In genomic region chr4:179196511-179196910, GRCh38 we compare ENCODE assay signal across 20 cellular contexts.
A peak's percentile ranks its signal among the peaks of the same experiment; 100 is the strongest.
DNase-seq lines count a peak whose midpoint lies in the region; ATAC-seq and TF ChIP-seq lines count a peak whose summit lies in the region.
"Had no signal": no experiment of that assay in that cellular context is flagged by ENCODE, and none has a peak within 500 bp of the region (broad histone marks: within the 10 kb centered on the region; RNA-seq: fewer than 3 reads in every experiment).

No MANE protein-coding gene starts in this region.

- H3K27me3 Mint-ChIP-seq in GM23338 (ENCODE audit: insufficient read depth, low read depth, poor library complexity) (no peaks in the 10 kb centered on the region), nephron progenitor cell (ENCODE audit: low read depth, poor library complexity) (no peaks in the 10 kb centered on the region)
- H3K27me3 Mint-ChIP-seq: B cell; naive thymus-derived CD8-positive, alpha-beta T cell had no signal

- CTCF ChIA-PET in A673 (lab: Charles Lee): no interaction called here

- H3K4me1 Mint-ChIP-seq in GM23338 (peaks cover 8% of the 10 kb centered on the region; the same call in 2 of the 3 replicates), nephron progenitor cell (no peaks in the 10 kb centered on the region)
- H3K4me1 Mint-ChIP-seq: B cell; naive thymus-derived CD8-positive, alpha-beta T cell had no signal

- BruUV-seq in A673 (replicated peaks; lab: Mats Ljungman, UMichigan): no TSS peak

- TF ChIP-seq CTCF in GM23338 (conservative IDR thresholded peaks at IDR 0.05; ENCODE audit: low read depth in 2 of 2) (no peak), brain microvascular endothelial cell (IDR thresholded peaks at IDR 0.05; ENCODE audit: low read depth, low read length, missing control alignments) (no peak), nephron progenitor cell (IDR thresholded peaks at IDR 0.05) (no peak), A673 (conservative IDR thresholded peaks at IDR 0.05; ENCODE audit: low read depth, low read length) (no peak)

- DNase-seq in GM23338 (ENCODE audit: low spot score) (peak; percentile 34), NCI-H69 (lab: John Stamatoyannopoulos, UW) (peak; percentile 35), brain microvascular endothelial cell (peak; percentile 42), nephron progenitor cell (peak; percentile 6), GF-D8 (lab: John Stamatoyannopoulos, UW) (no peak), GM03348 (ENCODE audit: low spot score) (no peak), A673 (ENCODE audit: low spot score) (no peak)
- DNase-seq: activated gamma-delta T cell treated with Interleukin-2 at 50 U/mL for 16 hours; body of pancreas; dorsolateral prefrontal cortex; hippocampal formation; naive thymus-derived CD8-positive, alpha-beta T cell; NCI-H510A; psoas muscle; stimulated activated CD4-positive, alpha-beta T cell treated with anti-CD3 and anti-CD28 coated beads, Interleukin-15, amount 100 ng/mL, for 24 hours; T-helper 1 cell had no signal

- no peaks in the 10 kb centered on the region for H3K79me2 ChIP-seq in GM23338 (replicated peaks; ENCODE audit: insufficient read depth)

- no peaks in the 10 kb centered on the region for H3F3A ChIP-seq in GM23338 (replicated peaks; ENCODE audit: low read depth)

- ATAC-seq in GM23338: peak; percentile 53; the same call in 2 of the 3 replicates
- no peak for ATAC-seq in HG03439 (IDR thresholded peaks at IDR 0.05; ENCODE audit: unreplicated experiment)
- ATAC-seq: activated CD4-positive, CD25-positive, alpha-beta regulatory T cell treated with anti-CD3 and anti-CD28 coated beads, Interleukin-2, amount 50 U/mL, for 24 hours; body of pancreas; naive thymus-derived CD8-positive, alpha-beta T cell; psoas muscle had no signal

- H3K4me2 ChIP-seq in GM23338: no peak overlapping the region

- H3K27me3 ChIP-seq in GM23338 (ENCODE audit: insufficient read depth): no peaks in the 10 kb centered on the region
- no peaks in the 10 kb centered on the region for H3K27me3 ChIP-seq in brain microvascular endothelial cell (replicated peaks)
- H3K27me3 ChIP-seq in A673 (replicated peaks; ENCODE audit: insufficient read depth, low read depth, low read length, poor library complexity): no peaks in the 10 kb centered on the region
- H3K27me3 ChIP-seq: body of pancreas, dorsolateral prefrontal cortex, esophagus muscularis mucosa had no signal

- H3K4me1 ChIP-seq in GM23338 (ENCODE audit: insufficient read depth) (no peaks in the 10 kb centered on the region; the same call in 1 of the 2 replicates), A673 (ENCODE audit: insufficient read depth, low read length, poor library complexity, severe bottlenecking) (no peaks in the 10 kb centered on the region)
- H3K4me1 ChIP-seq: body of pancreas, esophagus muscularis mucosa, psoas muscle had no signal

- H3K27ac ChIP-seq in GM23338 (ENCODE audit: low read depth): no peak overlapping the region
- no peak overlapping the region for H3K27ac ChIP-seq in brain microvascular endothelial cell
- no peak overlapping the region for H3K27ac ChIP-seq in A673 (ENCODE audit: low read depth, low read length, poor library complexity, severe bottlenecking)
- H3K27ac ChIP-seq: body of pancreas, dorsolateral prefrontal cortex, esophagus muscularis mucosa, psoas muscle had no signal

- H3K4me3 Mint-ChIP-seq in GM23338: no peak overlapping the region
- H3K4me3 Mint-ChIP-seq in nephron progenitor cell: no peak overlapping the region
- H3K4me3 Mint-ChIP-seq: B cell; naive thymus-derived CD8-positive, alpha-beta T cell had no signal

- H3K36me3 Mint-ChIP-seq in GM23338 (ENCODE audit: low read depth) (no peaks in the 10 kb centered on the region), nephron progenitor cell (ENCODE audit: low read depth) (no peaks in the 10 kb centered on the region)
- H3K36me3 Mint-ChIP-seq: naive thymus-derived CD8-positive, alpha-beta T cell had no signal

- intact Hi-C loops in A673 (cut with micrococcal nuclease; ENCODE audit: unreplicated experiment): no loop called here

- H2AFZ ChIP-seq in GM23338: no peak overlapping the region

- POLR2A ChIA-PET in A673 (lab: Charles Lee; ENCODE audit: low non-redundant PET): no interaction called here

- H4K20me1 ChIP-seq in GM23338 (replicated peaks; ENCODE audit: insufficient read depth): no peaks in the 10 kb centered on the region

- H3K9me2 ChIP-seq in GM23338 (ENCODE audit: insufficient read depth): no peaks in the 10 kb centered on the region

- no peak overlapping the region for H3K4me3 ChIP-seq in GM23338
- no peak overlapping the region for H3K4me3 ChIP-seq in brain microvascular endothelial cell (ENCODE audit: low read depth, low read length)
- H3K4me3 ChIP-seq in A673 (ENCODE audit: low read depth, low read length, poor library complexity, severe bottlenecking): no peak overlapping the region
- H3K4me3 ChIP-seq: body of pancreas, dorsolateral prefrontal cortex, esophagus muscularis mucosa, psoas muscle had no signal

- H3K36me3 ChIP-seq in GM23338 (ENCODE audit: insufficient read depth) (no peaks in the 10 kb centered on the region), brain microvascular endothelial cell (replicated peaks) (no peaks in the 10 kb centered on the region), A673 (ENCODE audit: insufficient read depth, low read length, poor library complexity, severe bottlenecking) (no peaks in the 10 kb centered on the region)
- H3K36me3 ChIP-seq: esophagus muscularis mucosa had no signal

- H3K9me3 ChIP-seq in A673 (ENCODE audit: low read depth, low read length, poor library complexity, severe bottlenecking): no peaks in the 10 kb centered on the region
- H3K9me3 ChIP-seq: body of pancreas, esophagus muscularis mucosa, psoas muscle had no signal

- H3K27ac Mint-ChIP-seq in GM23338 (no peak overlapping the region), nephron progenitor cell (no peak overlapping the region)
- H3K27ac Mint-ChIP-seq: B cell; naive thymus-derived CD8-positive, alpha-beta T cell had no signal

- in situ Hi-C loops in brain microvascular endothelial cell (cut with HindIII; ENCODE audit: low pct_ligation_motif_present, low sequenced_read_pairs): no loop called here

- no peaks in the 10 kb centered on the region for H3K9me3 Mint-ChIP-seq in GM23338
- no peaks in the 10 kb centered on the region for H3K9me3 Mint-ChIP-seq in nephron progenitor cell

TF ChIP-seq in GM23338, 12 proteins besides CTCF, POLR2A, EP300 and RAD21 (continues in another document):
- no peak for TF ChIP-seq ZNF331 (CRISPR knock-in tag; IDR thresholded peaks at IDR 0.05; ENCODE audit: low read depth)
- no peak for TF ChIP-seq REST (IDR thresholded peaks at IDR 0.05; ENCODE audit: unreplicated experiment)

Comparison
In these comparisons a context has a peak if more than half of its experiments do, and no peak if none do; other contexts are left out.
1. DNase-seq: peak in GM23338 (single experiment), NCI-H69 (single experiment), brain microvascular endothelial cell (single experiment) and nephron progenitor cell (single experiment); none in GF-D8 (single experiment), GM03348 (single experiment) and A673 (single experiment).